16 cellular contexts compared by ENCODE assay signal in genomic region chr10:79180619-79181221, GRCh38.
DNase-seq lines count a peak whose midpoint lies in the region; ATAC-seq and TF ChIP-seq lines count a peak whose summit lies in the region.
"Had no signal": no experiment of that assay in that cellular context is flagged by ENCODE, and none has a peak within 500 bp of the region (broad histone marks: within the 10 kb centered on the region; RNA-seq: fewer than 3 reads in every experiment).

No MANE protein-coding gene starts in this region.

- H3K4me3 ChIP-seq in ACC112 (ENCODE audit: low read depth, low read length) (no peak overlapping the region), esophagus squamous epithelium (no peak overlapping the region)
- H3K4me3 ChIP-seq: mucosa of descending colon had no signal

- peaks cover 98% of the 10 kb centered on the region for H3K4me1 ChIP-seq in ACC112 (ENCODE audit: control insufficient read depth, insufficient read depth, low read length, unreplicated experiment)
- peaks cover 35 to 100% (median 92%) of the 10 kb centered on the region in 3 donors for H3K4me1 ChIP-seq in esophagus squamous epithelium

- H3K9me3 ChIP-seq in esophagus squamous epithelium = no peaks in the 10 kb centered on the region
- H3K9me3 ChIP-seq: mucosa of descending colon had no signal

- TF ChIP-seq POLR2A in esophagus squamous epithelium (IDR thresholded peaks at IDR 0.05) = no peak

- TF ChIP-seq CTCF in esophagus squamous epithelium (IDR thresholded peaks at IDR 0.05) (no peak), osteocyte (IDR thresholded peaks at IDR 0.05) (no peak), type B pancreatic cell (conservative IDR thresholded peaks at IDR 0.05) (no peak), GM20000 (IDR thresholded peaks at IDR 0.05; ENCODE audit: extremely low read depth, missing control alignments) (no peak)

- H3K36me3 Mint-ChIP-seq in osteocyte (ENCODE audit: unreplicated experiment) = peaks cover 8% of the 10 kb centered on the region
- no peaks in the 10 kb centered on the region for H3K36me3 Mint-ChIP-seq in type B pancreatic cell

- H3K4me1 Mint-ChIP-seq in osteocyte (ENCODE audit: unreplicated experiment) (peaks cover 94% of the 10 kb centered on the region), type B pancreatic cell (ENCODE audit: unreplicated experiment) (peaks cover 78% of the 10 kb centered on the region)

- whole genome bisulfite sequencing in esophagus squamous epithelium, 2 donors = 62% methylated on average over 7 of the region's 10 CpGs; no CpG with 5 or more reads in 1 of the 2 donors

- H3K27me3 ChIP-seq in ACC112 (ENCODE audit: insufficient read depth, low read length) (no peaks in the 10 kb centered on the region), esophagus squamous epithelium (no peaks in the 10 kb centered on the region)

- H3K9me3 Mint-ChIP-seq in osteocyte (ENCODE audit: unreplicated experiment) (no peaks in the 10 kb centered on the region), type B pancreatic cell (no peaks in the 10 kb centered on the region)
- H3K9me3 Mint-ChIP-seq: stimulated activated naive CD8-positive, alpha-beta T cell treated with anti-CD3 and anti-CD28 coated beads, Interleukin-15, Interleukin-2, amounts not matched to agents 100 ng/mL and 50 ng/mL, for 24 hours had no signal

- H2AFZ ChIP-seq in ACC112 (ENCODE audit: low read length, unreplicated experiment) = no peak overlapping the region

- H3K27ac ChIP-seq in ACC112 (ENCODE audit: low read depth, low read length) (peak overlapping the region; percentile 48), esophagus squamous epithelium (peak overlapping the region in 3 of 4 donors; percentile 1 to 66 (median 63))

- no peak for ATAC-seq in HG03025 (IDR thresholded peaks at IDR 0.05; ENCODE audit: low FRiP score, unreplicated experiment)
- ATAC-seq: mucosa of descending colon had no signal

- H3K4me3 Mint-ChIP-seq in osteocyte (ENCODE audit: unreplicated experiment) (no peak overlapping the region), type B pancreatic cell (no peak overlapping the region)
- H3K4me3 Mint-ChIP-seq: stimulated activated naive CD8-positive, alpha-beta T cell treated with anti-CD3 and anti-CD28 coated beads, Interleukin-15, Interleukin-2, amounts not matched to agents 100 ng/mL and 50 ng/mL, for 24 hours had no signal

- peak; percentile 18 for DNase-seq in MV-4-11 (lab: John Stamatoyannopoulos, UW)
- DNase-seq in esophagus squamous epithelium (lab: John Stamatoyannopoulos, UW) = no peak
- no peak for DNase-seq in osteocyte (ENCODE audit: extremely low spot score, unreplicated experiment)
- DNase-seq in SW 1271 (lab: John Stamatoyannopoulos, UW) = no peak
- no peak for DNase-seq in type B pancreatic cell (ENCODE audit: extremely low spot score, unreplicated experiment)
- DNase-seq in GM20000 (ENCODE audit: low spot score) = no peak
- DNase-seq: activated CD8-positive, alpha-beta memory T cell treated with anti-CD3 and anti-CD28 coated beads for 24 hours; activated effector memory CD4-positive, alpha-beta T cell treated with Interleukin-2 at 50 U/mL for 16 hours; DMS53; effector CD4-positive, alpha-beta T cell; mucosa of descending colon; NCI-H82; retina had no signal

- no peaks in the 10 kb centered on the region for H3K36me3 ChIP-seq in ACC112 (ENCODE audit: insufficient read depth, low read length)
- H3K36me3 ChIP-seq in esophagus squamous epithelium = peaks cover 0 to 87% (median 5%) of the 10 kb centered on the region in 3 donors

- H3K27ac Mint-ChIP-seq in osteocyte (ENCODE audit: unreplicated experiment) = peak overlapping the region; percentile 31
- H3K27ac Mint-ChIP-seq in type B pancreatic cell = no peak overlapping the region
- H3K27ac Mint-ChIP-seq: stimulated activated naive CD8-positive, alpha-beta T cell treated with anti-CD3 and anti-CD28 coated beads, Interleukin-15, Interleukin-2, amounts not matched to agents 100 ng/mL and 50 ng/mL, for 24 hours had no signal

- intact Hi-C loops in esophagus squamous epithelium (cut with DNase I) = no loop called here

- H3K79me2 ChIP-seq in ACC112 (ENCODE audit: control insufficient read depth, insufficient read depth, low read length, unreplicated experiment) = peaks cover 2% of the 10 kb centered on the region

- no peaks in the 10 kb centered on the region for H3K27me3 Mint-ChIP-seq in osteocyte (ENCODE audit: unreplicated experiment)
- H3K27me3 Mint-ChIP-seq in type B pancreatic cell = no peaks in the 10 kb centered on the region
- H3K27me3 Mint-ChIP-seq: stimulated activated naive CD8-positive, alpha-beta T cell treated with anti-CD3 and anti-CD28 coated beads, Interleukin-15, Interleukin-2, amounts not matched to agents 100 ng/mL and 50 ng/mL, for 24 hours had no signal
